12 cellular contexts compared by ENCODE assay signal in genomic region chr11:62005231-62005661, GRCh38. TPM values are rescaled to one million over a fixed set of nuclear protein-coding genes. Genes with fewer than 3 reads are reported as not detected.
DNase-seq lines count a peak whose midpoint lies in the region; ATAC-seq and TF ChIP-seq lines count a peak whose summit lies in the region.
"Had no signal": no experiment of that assay in that cellular context is flagged by ENCODE, and none has a peak within 500 bp of the region (broad histone marks: within the 10 kb centered on the region; RNA-seq: fewer than 3 reads in every experiment).

No MANE protein-coding gene starts in this region.

- no peaks in the 10 kb centered on the region for H3K9me3 ChIP-seq in adipocyte (ENCODE audit: control insufficient read depth, low read length)
- no peaks in the 10 kb centered on the region for H3K9me3 ChIP-seq in esophagus muscularis mucosa
- H3K9me3 ChIP-seq: Caco-2 had no signal

- DNase-seq in COLO829 (ENCODE audit: low spot score) (peak; percentile 66), adipocyte (ENCODE audit: low read depth) (peak; percentile 27), head of caudate nucleus (peak in 41 of 42 donors; percentile 24 to 77 (median 54)), sciatic nerve (ENCODE audit: low spot score) (peak; percentile 71), esophagus muscularis mucosa (ENCODE audit: extremely low spot score) (no peak)
- DNase-seq in effector CD8-positive, alpha-beta T cell (lab: John Stamatoyannopoulos, UW), result no peak
- DNase-seq: Caco-2; effector memory CD4-positive, alpha-beta T cell; NCI-H2081; PC-9 had no signal

- H3K27ac ChIP-seq in esophagus muscularis mucosa (replicated peaks in 1 of 4), result peak overlapping the region in 1 of 4 donors; percentile 28
- H3K27ac ChIP-seq: PC-9 had no signal

- peak; percentile 70 for ATAC-seq in sciatic nerve
- ATAC-seq in HG03439 (IDR thresholded peaks at IDR 0.05; ENCODE audit: unreplicated experiment), result no peak
- no peak for ATAC-seq in HG02642 (IDR thresholded peaks at IDR 0.05; ENCODE audit: poor library complexity, unreplicated experiment)

- H3K4me1 ChIP-seq in adipocyte (ENCODE audit: control insufficient read depth, insufficient read depth, low read length), result peaks cover 37% of the 10 kb centered on the region
- H3K4me1 ChIP-seq in esophagus muscularis mucosa, result peaks cover 0 to 20% (median 5%) of the 10 kb centered on the region in 4 donors

- TF ChIP-seq EP300 in esophagus muscularis mucosa (IDR thresholded peaks at IDR 0.05), result no peak

- no peak overlapping the region for H3K4me3 ChIP-seq in adipocyte (ENCODE audit: low read length)
- no peak overlapping the region for H3K4me3 ChIP-seq in esophagus muscularis mucosa
- H3K4me3 ChIP-seq: PC-9 had no signal

- H3K27me3 ChIP-seq in adipocyte (replicated peaks; ENCODE audit: control insufficient read depth, insufficient read depth, low read length) (no peaks in the 10 kb centered on the region), esophagus muscularis mucosa (no peaks in the 10 kb centered on the region)

- H3K36me3 ChIP-seq in adipocyte (ENCODE audit: control insufficient read depth, insufficient read depth, low read length, severe bottlenecking) (no peaks in the 10 kb centered on the region), esophagus muscularis mucosa (no peaks in the 10 kb centered on the region)

- H3K9ac ChIP-seq in adipocyte (ENCODE audit: low read length), result peak overlapping the region; percentile 57

- no peak for TF ChIP-seq CTCF in esophagus muscularis mucosa (IDR thresholded peaks at IDR 0.05)

- intact Hi-C loops in head of caudate nucleus (cut with DNase I) (loop anchor here (5.0 kb wide), 1 partner anchor 33 kb away; no protein-coding TSS in a partner anchor), sciatic nerve (cut with DNase I) (no loop called here), esophagus muscularis mucosa (cut with DNase I) (no loop called here)

- 63% methylated on average over 7 of the region's 7 CpGs for WGBS in esophagus muscularis mucosa

- TF ChIP-seq POLR2A in esophagus muscularis mucosa (IDR thresholded peaks at IDR 0.05; ENCODE audit: low read depth), result no peak

RNA-seq across cellular contexts. Expression of gene FTH1, which starts 37.8 kb away (rescaled TPM):
- total RNA-seq in sciatic nerve (4,297 TPM), esophagus muscularis mucosa (1,000 to 10,000 TPM; 1,795 to 3,027 (median 2,719) TPM)

RNA-seq across cellular contexts. Expression of gene BEST1, which starts 55.1 kb away (rescaled TPM):
- 31.3 TPM for total RNA-seq in sciatic nerve
- 1 to 10 TPM; 2.2 to 5.0 (median 4.3) TPM for total RNA-seq in esophagus muscularis mucosa

Comparison
In these comparisons a context has a peak if more than half of its experiments do, and no peak if none do; other contexts are left out.
1. DNase-seq: peak in COLO829 (single experiment), adipocyte (single experiment), head of caudate nucleus (41 of 42) and sciatic nerve (single experiment); none in esophagus muscularis mucosa (single experiment) and effector CD8-positive, alpha-beta T cell (single experiment).